ENCODE assay signal across 9 cellular contexts in genomic region chr3:46693897-46694235, GRCh38. TPM values are rescaled to one million over a fixed set of nuclear protein-coding genes. Genes with fewer than 3 reads are reported as not detected.
DNase-seq lines count a peak whose midpoint lies in the region; ATAC-seq and TF ChIP-seq lines count a peak whose summit lies in the region.
"Had no signal": no experiment of that assay in that cellular context is flagged by ENCODE, and none has a peak within 500 bp of the region (broad histone marks: within the 10 kb centered on the region; RNA-seq: fewer than 3 reads in every experiment).

No MANE protein-coding gene starts in this region.

- H3K27me3 ChIP-seq in DOHH2 (ENCODE audit: control insufficient read depth, low read length) = peaks cover 22% of the 10 kb centered on the region
- H3K27me3 ChIP-seq in endodermal cell (ENCODE audit: control insufficient read depth, insufficient read depth, low read length, poor library complexity, severe bottlenecking) = peaks cover 11% of the 10 kb centered on the region
- no peaks in the 10 kb centered on the region for H3K27me3 ChIP-seq in parathyroid adenoma (ENCODE audit: control insufficient read depth, insufficient read depth, low read length)

- peak overlapping the region; percentile 100 for H2AFZ ChIP-seq in parathyroid adenoma

- 59 to 91% methylated on average over 9 to 30 of the region's 30 CpGs for WGBS in endodermal cell (ENCODE audit: insufficient coverage in 1 of 2, insufficient read length in 1 of 2), 2 experiments

- H3K36me3 ChIP-seq in DOHH2 (ENCODE audit: control insufficient read depth, low read length) (no peaks in the 10 kb centered on the region), endodermal cell (ENCODE audit: control insufficient read depth, insufficient read depth, low read length) (no peaks in the 10 kb centered on the region), parathyroid adenoma (ENCODE audit: control insufficient read depth, insufficient read depth, low read length) (no peaks in the 10 kb centered on the region)

- H3K27ac ChIP-seq in DOHH2 (ENCODE audit: low read depth, low read length) (no peak overlapping the region), endodermal cell (ENCODE audit: low read depth, low read length) (no peak overlapping the region), parathyroid adenoma (no peak overlapping the region)

- H4K20me1 ChIP-seq in DOHH2 (ENCODE audit: control insufficient read depth, insufficient read depth, low read depth, low read length) = no peaks in the 10 kb centered on the region

- no peak overlapping the region for H3K9ac ChIP-seq in endodermal cell (ENCODE audit: extremely low read depth, low read length, poor library complexity, severe bottlenecking)
- no peak overlapping the region for H3K9ac ChIP-seq in parathyroid adenoma

- H3K4me2 ChIP-seq in DOHH2 (ENCODE audit: low read length) (peak overlapping the region; percentile 69), parathyroid adenoma (ENCODE audit: low read length) (peak overlapping the region; percentile 66)

- no peak for ATAC-seq in GM18511 (IDR thresholded peaks at IDR 0.05; ENCODE audit: unreplicated experiment)
- no peak for ATAC-seq in HG03520 (IDR thresholded peaks at IDR 0.05; ENCODE audit: unreplicated experiment)

- H3K4me3 Mint-ChIP-seq in endodermal cell = peak overlapping the region; percentile 64

- H3K4me1 ChIP-seq in DOHH2 (ENCODE audit: control insufficient read depth, low read length) (peaks cover 29% of the 10 kb centered on the region), endodermal cell (ENCODE audit: control insufficient read depth, insufficient read depth, low read length) (no peaks in the 10 kb centered on the region), parathyroid adenoma (peaks cover 6% of the 10 kb centered on the region)

- no peaks in the 10 kb centered on the region for H3F3A ChIP-seq in DOHH2 (ENCODE audit: control insufficient read depth, insufficient read depth)

- H3K36me3 Mint-ChIP-seq in endodermal cell (ENCODE audit: low read depth) = no peaks in the 10 kb centered on the region

- H3K9me3 ChIP-seq in DOHH2 (ENCODE audit: control insufficient read depth, insufficient read depth, low read length) (no peaks in the 10 kb centered on the region), endodermal cell (ENCODE audit: control insufficient read depth, low read length) (no peaks in the 10 kb centered on the region), parathyroid adenoma (ENCODE audit: control insufficient read depth, low read length) (no peaks in the 10 kb centered on the region)
- H3K9me3 ChIP-seq: mucosa of descending colon had no signal

- no peaks in the 10 kb centered on the region for H3K9me3 Mint-ChIP-seq in endodermal cell

- no peaks in the 10 kb centered on the region for H3K9me2 ChIP-seq in DOHH2 (replicated peaks; ENCODE audit: control insufficient read depth, low read length)

- peak; percentile 42 for DNase-seq in activated CD4-positive, alpha-beta T cell treated with anti-CD3 and anti-CD28 coated beads for 1 hour
- DNase-seq in endodermal cell = no peak
- no peak for DNase-seq in SIG-M5 treated with dmso at 0.1 percent for 504 hours (lab: John Stamatoyannopoulos, UW; ENCODE audit: unreplicated experiment)
- no peak for DNase-seq in G401 (ENCODE audit: low spot score)

- H3K79me2 ChIP-seq in DOHH2 (ENCODE audit: control insufficient read depth, low read length) = no peaks in the 10 kb centered on the region
- H3K79me2 ChIP-seq in parathyroid adenoma = no peaks in the 10 kb centered on the region

- H3K27ac Mint-ChIP-seq in endodermal cell = no peak overlapping the region

- in situ Hi-C loops in G401 (cut with HindIII; ENCODE audit: low sequenced_read_pairs) = no loop called here

- TF ChIP-seq CTCF in DOHH2 (IDR thresholded peaks at IDR 0.05; ENCODE audit: low read depth, low read length, poor library complexity, severe bottlenecking) (no peak), endodermal cell (conservative IDR thresholded peaks at IDR 0.05) (no peak), parathyroid adenoma (IDR thresholded peaks at IDR 0.05) (no peak)

- peaks cover 24% of the 10 kb centered on the region for H3K27me3 Mint-ChIP-seq in endodermal cell (ENCODE audit: insufficient read depth)

- H3K4me3 ChIP-seq in DOHH2 (ENCODE audit: low read length) (peak overlapping the region; percentile 63), endodermal cell (ENCODE audit: low read length) (no peak overlapping the region), parathyroid adenoma (ENCODE audit: low read depth, low read length) (peak overlapping the region; percentile 25)

- peaks cover 5% of the 10 kb centered on the region for H3K4me1 Mint-ChIP-seq in endodermal cell

RNA-seq across cellular contexts. Expression of gene ALS2CL, which starts 0.4 kb away (rescaled TPM):
- total RNA-seq in endodermal cell = 10 to 100 TPM in 1 of 2 donors, 1 to 10 TPM in 1; 8.9 to 20.8 TPM
- polyA plus RNA-seq in endodermal cell (2013, experiment 1 of 2) = 2.4 TPM
- polyA plus RNA-seq in endodermal cell (2013, experiment 2 of 2) = 1.6 TPM
- 0.20 and 0.31 TPM in 2 replicates for total RNA-seq in G401 (2014; rRNA removed; shearing (Covaris generic))

RNA-seq across cellular contexts. Expression of gene TMIE, which starts 7.3 kb away (rescaled TPM):
- total RNA-seq in endodermal cell = 1 to 10 TPM; 1.0 to 1.1 TPM
- 0.21 TPM for polyA plus RNA-seq in endodermal cell (2013, experiment 1 of 2)
- polyA plus RNA-seq in endodermal cell (2013, experiment 2 of 2) = 0.21 TPM
- total RNA-seq in G401 (2014; rRNA removed; shearing (Covaris generic)) = not detected in 2 replicates

RNA-seq across cellular contexts. Expression of gene PRSS50, which starts 23.8 kb away (rescaled TPM):
- 1 to 10 TPM; 1.2 to 4.4 TPM for total RNA-seq in endodermal cell
- polyA plus RNA-seq in endodermal cell (2013, experiment 1 of 2) = 0.43 TPM
- polyA plus RNA-seq in endodermal cell (2013, experiment 2 of 2) = 0.62 TPM
- not detected in 2 replicates for total RNA-seq in G401 (2014; rRNA removed; shearing (Covaris generic))
